Comparison of ENCODE assay signal across 9 cellular contexts in the genomic region with DNA sequence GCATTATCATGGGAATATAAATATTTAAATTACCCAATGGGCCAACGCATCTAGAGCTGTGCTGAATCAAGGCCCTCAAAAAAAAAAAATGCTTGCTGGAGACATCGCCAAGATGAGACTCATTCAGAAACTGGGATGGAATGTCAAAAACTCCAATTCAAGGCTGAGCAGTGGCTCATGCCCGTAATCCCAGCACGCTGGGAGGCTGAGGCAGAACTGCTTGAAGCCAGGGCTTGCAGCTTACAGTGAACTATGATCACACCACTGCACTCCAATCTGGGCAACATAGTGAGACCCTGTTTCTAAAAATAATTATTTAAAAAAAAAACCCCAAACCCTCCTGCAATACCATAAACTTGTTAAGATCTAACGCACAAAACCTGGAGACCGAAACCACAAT. TPM values are rescaled to one million over a fixed set of nuclear protein-coding genes. Genes with fewer than 3 reads are reported as not detected.
"Had no signal": no experiment of that assay in that cellular context is flagged by ENCODE, and none has a peak within 500 bp of the region (broad histone marks: within the 10 kb centered on the region; RNA-seq: fewer than 3 reads in every experiment).

No MANE protein-coding gene starts in this region.

- ATAC-seq: HCT116, HepG2 had no signal

- H3K36me3 ChIP-seq: HAP-1 had no signal

- H2AFZ ChIP-seq: GM23248 had no signal

- H3K4me1 ChIP-seq: HAP-1 had no signal

- H3K27ac Mint-ChIP-seq: IgD-negative memory B cell had no signal

- H3K27ac ChIP-seq: GM23248, HL-60 had no signal

- H3K4me3 Mint-ChIP-seq: IgD-negative memory B cell had no signal

- H3K36me3 Mint-ChIP-seq: IgD-negative memory B cell had no signal

- H3K9me3 ChIP-seq: HAP-1 had no signal

- H3K9me3 Mint-ChIP-seq: IgD-negative memory B cell had no signal

- DNase-seq: GM23248, GOT3, H7 had no signal

- H3K9ac ChIP-seq: GM23248 had no signal

- H3K4me3 ChIP-seq: GM23248, HAP-1 had no signal

RNA-seq across cellular contexts. Expression of gene CACNA1D, which starts 3.1 kb away (rescaled TPM):
- total RNA-seq: GM23248, HT1080 had no signal
